Comparison of ENCODE assay signal across 27 cellular contexts in the genomic region with DNA sequence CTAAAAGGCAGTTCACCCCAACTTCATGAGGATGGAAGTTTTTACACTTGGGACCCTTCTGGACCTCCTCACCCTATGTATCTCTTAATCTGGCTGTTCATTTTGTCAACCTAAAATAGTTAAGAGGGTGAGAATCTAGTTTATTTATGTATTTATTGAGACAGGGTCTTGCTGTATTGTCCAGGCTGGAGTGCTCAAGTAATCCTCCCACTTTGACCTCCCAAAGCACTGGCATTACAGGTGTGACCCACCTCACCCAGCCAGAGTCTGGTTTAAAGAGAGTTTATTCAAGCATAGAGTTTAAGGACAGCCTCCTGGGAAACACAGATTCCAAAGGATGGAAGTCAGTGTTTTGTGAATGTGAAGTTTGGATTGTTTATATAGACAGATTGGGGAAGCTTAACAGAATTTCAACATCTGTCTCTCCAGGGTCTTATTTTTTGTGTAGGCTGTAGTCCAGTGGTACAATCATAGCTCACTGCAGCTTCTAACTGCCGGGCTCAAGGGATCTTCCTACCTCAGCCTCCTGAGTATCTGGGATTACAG.
"Had no signal": no experiment of that assay in that cellular context is flagged by ENCODE, and none has a peak within 500 bp of the region (broad histone marks: within the 10 kb centered on the region; RNA-seq: fewer than 3 reads in every experiment).

No MANE protein-coding gene starts in this region.

- ATAC-seq: activated CD4-positive, CD25-positive, alpha-beta regulatory T cell treated with anti-CD3 and anti-CD28 coated beads, Interleukin-2, amount 50 U/mL, for 24 hours; gastrocnemius medialis; naive thymus-derived CD4-positive, alpha-beta T cell; sciatic nerve; stimulated activated effector memory CD8-positive, alpha-beta T cell treated with anti-CD3 and anti-CD28 coated beads, Interleukin-12 subunit alpha, Interleukin-12 subunit beta, amount 100 ng/mL, for 72 hours; T-cell had no signal

- H3K4me1 ChIP-seq: esophagus squamous epithelium, gastrocnemius medialis, neural progenitor cell, stomach, testis, upper lobe of left lung had no signal

- H3K4me3 Mint-ChIP-seq: memory B cell; naive thymus-derived CD4-positive, alpha-beta T cell; neural progenitor cell; stimulated activated effector memory CD8-positive, alpha-beta T cell treated with anti-CD3 and anti-CD28 coated beads, Interleukin-12 subunit alpha, Interleukin-12 subunit beta, amount 100 ng/mL, for 72 hours; T-cell had no signal

- H3K27ac ChIP-seq: esophagus squamous epithelium, gastrocnemius medialis, neural progenitor cell, ovary, SK-N-MC, stomach, testis, upper lobe of left lung had no signal

- H3K4me3 ChIP-seq: esophagus squamous epithelium, gastrocnemius medialis, neural progenitor cell, ovary, SK-N-MC, stomach, testis, upper lobe of left lung had no signal

- DNase-seq: activated CD4-positive, alpha-beta T cell treated with anti-CD3 and anti-CD28 coated beads, Interleukin-2, amount 50 U/mL, for 1 hour; activated CD8-positive, alpha-beta memory T cell treated with anti-CD3 and anti-CD28 coated beads, Interleukin-2, amount 50 U/mL, for 4 hours; activated effector memory CD4-positive, alpha-beta T cell treated with anti-CD3 and anti-CD28 coated beads, Interleukin-2, amount 50 U/mL, for 16 hours; activated naive CD4-positive, alpha-beta T cell treated with anti-CD3 and anti-CD28 coated beads, Interleukin-2, amount 50 U/mL, for 16 hours; activated T-cell treated with anti-CD3 and anti-CD28 coated beads, Interleukin-2, amount 50 U/mL, for 48 hours; cerebellar nuclear complex; cortex of kidney; esophagus squamous epithelium; gastrocnemius medialis; head of caudate nucleus; kidney; naive thymus-derived CD4-positive, alpha-beta T cell; ovary; stimulated activated CD4-positive, alpha-beta T cell treated with anti-CD3 and anti-CD28 coated beads, Interleukin-4, amount 100 ng/mL, for 24 hours; stomach; T-cell; T-helper 9 cell; testis; upper lobe of left lung had no signal

- H3K27ac Mint-ChIP-seq: memory B cell; naive thymus-derived CD4-positive, alpha-beta T cell; neural progenitor cell; stimulated activated effector memory CD8-positive, alpha-beta T cell treated with anti-CD3 and anti-CD28 coated beads, Interleukin-12 subunit alpha, Interleukin-12 subunit beta, amount 100 ng/mL, for 72 hours; T-cell had no signal

- H3K36me3 Mint-ChIP-seq: memory B cell; stimulated activated effector memory CD8-positive, alpha-beta T cell treated with anti-CD3 and anti-CD28 coated beads, Interleukin-12 subunit alpha, Interleukin-12 subunit beta, amount 100 ng/mL, for 72 hours; T-cell had no signal

- H3K36me3 ChIP-seq: esophagus squamous epithelium, gastrocnemius medialis, neural progenitor cell, ovary, stomach, upper lobe of left lung had no signal

- H3K4me2 ChIP-seq: neural progenitor cell had no signal

- H3K27me3 Mint-ChIP-seq: memory B cell had no signal

- H3K4me1 Mint-ChIP-seq: memory B cell; neural progenitor cell; stimulated activated effector memory CD8-positive, alpha-beta T cell treated with anti-CD3 and anti-CD28 coated beads, Interleukin-12 subunit alpha, Interleukin-12 subunit beta, amount 100 ng/mL, for 72 hours had no signal

- H3K9ac ChIP-seq: neural progenitor cell had no signal

- H3K9me3 Mint-ChIP-seq: memory B cell; naive thymus-derived CD4-positive, alpha-beta T cell; stimulated activated effector memory CD8-positive, alpha-beta T cell treated with anti-CD3 and anti-CD28 coated beads, Interleukin-12 subunit alpha, Interleukin-12 subunit beta, amount 100 ng/mL, for 72 hours; T-cell had no signal

- FAIRE-seq: astrocyte, bronchial epithelial cell, kidney had no signal

- H3K27me3 ChIP-seq: esophagus squamous epithelium, gastrocnemius medialis, neural progenitor cell, ovary, stomach, testis, upper lobe of left lung had no signal

- H3K9me3 ChIP-seq: esophagus squamous epithelium, gastrocnemius medialis, ovary, stomach, testis, upper lobe of left lung had no signal

- H2AFZ ChIP-seq: neural progenitor cell had no signal
